ENCODE assay signal across 18 cellular contexts in genomic region chr7:139613971-139614411, GRCh38.
DNase-seq lines count a peak whose midpoint lies in the region; ATAC-seq and TF ChIP-seq lines count a peak whose summit lies in the region.
"Had no signal": no experiment of that assay in that cellular context is flagged by ENCODE, and none has a peak within 500 bp of the region (broad histone marks: within the 10 kb centered on the region; RNA-seq: fewer than 3 reads in every experiment).

No MANE protein-coding gene starts in this region.

- in situ Hi-C loops in IMR-90 (cut with MboI; ENCODE audit: low sequenced_read_pairs) = no loop called here

- H3K4ac ChIP-seq in IMR-90 (ENCODE audit: low read depth, low read length) = no peak overlapping the region

- H3K4me3 Mint-ChIP-seq in CD4-positive, CD25-positive, alpha-beta regulatory T cell = no peak overlapping the region
- H3K4me3 Mint-ChIP-seq in endodermal cell (no peak overlapping the region), CD14-positive monocyte (no peak overlapping the region)
- H3K4me3 Mint-ChIP-seq in stimulated activated effector memory CD8-positive, alpha-beta T cell treated with anti-CD3 and anti-CD28 coated beads, Interleukin-12 subunit alpha, Interleukin-12 subunit beta, amount 100 ng/mL, for 72 hours = no peak overlapping the region
- H3K4me3 Mint-ChIP-seq: activated CD4-positive, alpha-beta memory T cell treated with anti-CD3 and anti-CD28 coated beads, Interleukin-2, amount 10 ng/mL, durations not matched to agents 7 days and 5 days; nephron; type B pancreatic cell had no signal

- no peaks in the 10 kb centered on the region for H3K4me1 ChIP-seq in CD4-positive, CD25-positive, alpha-beta regulatory T cell (ENCODE audit: control insufficient read depth, insufficient read depth, low read length, poor library complexity, severe bottlenecking)
- H3K4me1 ChIP-seq in IMR-90 (ENCODE audit: control insufficient read depth, insufficient read depth, low read length) (peaks cover 1% of the 10 kb centered on the region; the same call in 1 of the 2 replicates), endodermal cell (ENCODE audit: control insufficient read depth, insufficient read depth, low read length) (peaks cover 5% of the 10 kb centered on the region), prostate gland (replicated peaks) (no peaks in the 10 kb centered on the region)
- H3K4me1 ChIP-seq: adrenal gland, spleen had no signal

- H2AK5ac ChIP-seq in IMR-90 (ENCODE audit: low read depth, low read length) = no peak overlapping the region

- no peak for DNase-seq in CD4-positive, CD25-positive, alpha-beta regulatory T cell
- no peak for DNase-seq in IMR-90
- peak; percentile 11 for DNase-seq in NCI-H2196 treated with DMSO at 0.1 percent for 48 hours (lab: John Stamatoyannopoulos, UW; ENCODE audit: unreplicated experiment)
- DNase-seq in endodermal cell = peak; percentile 75
- DNase-seq in CD14-positive monocyte (ENCODE audit: low spot score) = no peak
- no peak for DNase-seq in SIG-M5 treated with dmso at 0.1 percent for 504 hours (lab: John Stamatoyannopoulos, UW; ENCODE audit: unreplicated experiment)
- DNase-seq in stimulated activated effector memory CD8-positive, alpha-beta T cell treated with anti-CD3 and anti-CD28 coated beads, Interleukin-12 subunit alpha, Interleukin-12 subunit beta, amount 100 ng/mL, for 72 hours (ENCODE audit: low spot score in 2 of 2) = no peak
- no peak for DNase-seq in prostate gland (ENCODE audit: low spot score)
- DNase-seq: activated CD4-positive, alpha-beta memory T cell treated with anti-CD3 and anti-CD28 coated beads, Interleukin-2, amount 10 ng/mL, durations not matched to agents 7 days and 5 days; adrenal gland; heart right ventricle; kidney; mesendoderm; NCI-H2171; spleen had no signal

- H3K27ac Mint-ChIP-seq in CD4-positive, CD25-positive, alpha-beta regulatory T cell = peak overlapping the region in 2 of 3 donors; percentile 18 to 22
- H3K27ac Mint-ChIP-seq in endodermal cell (peak overlapping the region; percentile 32), CD14-positive monocyte (no peak overlapping the region)
- no peak overlapping the region for H3K27ac Mint-ChIP-seq in stimulated activated effector memory CD8-positive, alpha-beta T cell treated with anti-CD3 and anti-CD28 coated beads, Interleukin-12 subunit alpha, Interleukin-12 subunit beta, amount 100 ng/mL, for 72 hours
- H3K27ac Mint-ChIP-seq: activated CD4-positive, alpha-beta memory T cell treated with anti-CD3 and anti-CD28 coated beads, Interleukin-2, amount 10 ng/mL, durations not matched to agents 7 days and 5 days; type B pancreatic cell had no signal

- H3K18ac ChIP-seq in IMR-90 (ENCODE audit: low read depth, low read length) = no peak overlapping the region

- H3K36me3 ChIP-seq in CD4-positive, CD25-positive, alpha-beta regulatory T cell (ENCODE audit: control insufficient read depth, insufficient read depth, low read length) = peaks cover 7% of the 10 kb centered on the region
- H3K36me3 ChIP-seq in IMR-90 (ENCODE audit: control insufficient read depth, insufficient read depth, low read length) (peaks cover 66% of the 10 kb centered on the region), endodermal cell (ENCODE audit: control insufficient read depth, insufficient read depth, low read length) (peaks cover 94% of the 10 kb centered on the region), prostate gland (no peaks in the 10 kb centered on the region)

- H2BK5ac ChIP-seq in IMR-90 (ENCODE audit: low read depth, low read length, poor library complexity, severe bottlenecking) = no peak overlapping the region

- no peak overlapping the region for H3K23ac ChIP-seq in IMR-90 (ENCODE audit: low read depth, low read length)

- H3K9me3 ChIP-seq in CD4-positive, CD25-positive, alpha-beta regulatory T cell (ENCODE audit: control insufficient read depth in 2 of 2, low read length in 2 of 2) = no peaks in the 10 kb centered on the region
- H3K9me3 ChIP-seq in IMR-90 (ENCODE audit: control insufficient read depth, insufficient read depth, low read length) (no peaks in the 10 kb centered on the region), endodermal cell (ENCODE audit: control insufficient read depth, low read length) (no peaks in the 10 kb centered on the region), prostate gland (no peaks in the 10 kb centered on the region)
- H3K9me3 ChIP-seq: adrenal gland, heart right ventricle, spleen had no signal

- H2AK9ac ChIP-seq in IMR-90 (replicated peaks; ENCODE audit: low read depth, low read length, poor library complexity) = peak overlapping the region; percentile 57

- H4K5ac ChIP-seq in IMR-90 (ENCODE audit: low read depth, low read length) = no peak overlapping the region

- H3K14ac ChIP-seq in IMR-90 (replicated peaks; ENCODE audit: low read depth, low read length) = no peak overlapping the region

- peaks cover 33% of the 10 kb centered on the region for H3K36me3 Mint-ChIP-seq in CD4-positive, CD25-positive, alpha-beta regulatory T cell
- peaks cover 57% of the 10 kb centered on the region for H3K36me3 Mint-ChIP-seq in endodermal cell (ENCODE audit: low read depth)
- H3K36me3 Mint-ChIP-seq in CD14-positive monocyte = peaks cover 82 to 92% of the 10 kb centered on the region in 2 donors
- H3K36me3 Mint-ChIP-seq in stimulated activated effector memory CD8-positive, alpha-beta T cell treated with anti-CD3 and anti-CD28 coated beads, Interleukin-12 subunit alpha, Interleukin-12 subunit beta, amount 100 ng/mL, for 72 hours = peaks cover 81% of the 10 kb centered on the region

- no TSS peak for BruUV-seq in IMR-90 (replicated peaks; lab: Mats Ljungman, UMichigan)

- peaks cover 15% of the 10 kb centered on the region; the same call in 1 of the 2 replicates for H4K20me1 ChIP-seq in IMR-90 (ENCODE audit: insufficient read depth, low read length)

- TF ChIP-seq CTCF in IMR-90 (conservative IDR thresholded peaks at IDR 0.05; ENCODE audit: low read depth, low read length) = no peak
- peak; percentile 18 for TF ChIP-seq CTCF in endodermal cell (conservative IDR thresholded peaks at IDR 0.05)
- TF ChIP-seq CTCF in CD14-positive monocyte (IDR thresholded peaks at IDR 0.05) = no peak
- no peak for TF ChIP-seq CTCF in prostate gland (IDR thresholded peaks at IDR 0.05)

- ATAC-seq in CD4-positive, CD25-positive, alpha-beta regulatory T cell (ENCODE audit: low read depth in 2 of 2) = no peak
- ATAC-seq in IMR-90 (ENCODE audit: low read depth) = no peak
- no peak for ATAC-seq in stimulated activated effector memory CD8-positive, alpha-beta T cell treated with anti-CD3 and anti-CD28 coated beads, Interleukin-12 subunit alpha, Interleukin-12 subunit beta, amount 100 ng/mL, for 72 hours
- ATAC-seq: heart right ventricle had no signal

- no peak for TF ChIP-seq POLR2A in IMR-90 (IDR thresholded peaks at IDR 0.05; ENCODE audit: low read depth, low read length)
- TF ChIP-seq POLR2A in prostate gland (IDR thresholded peaks at IDR 0.05) = no peak

- peaks cover 6% of the 10 kb centered on the region; the same call in 1 of the 2 replicates for H3K9me1 ChIP-seq in IMR-90 (ENCODE audit: insufficient read depth, low read length)

- no peak overlapping the region for H3K4me2 ChIP-seq in IMR-90 (ENCODE audit: low read depth, low read length)

- H2BK15ac ChIP-seq in IMR-90 (ENCODE audit: low read depth, low read length) = no peak overlapping the region

- H3K79me1 ChIP-seq in IMR-90 (ENCODE audit: low read depth in 1 of 2, low read length in 2 of 2) = peaks cover 22 to 54% of the 10 kb centered on the region in 2 experiments

- no peaks in the 10 kb centered on the region for H3K27me3 ChIP-seq in CD4-positive, CD25-positive, alpha-beta regulatory T cell (ENCODE audit: control insufficient read depth, insufficient read depth, low read length)
- H3K27me3 ChIP-seq in IMR-90 (ENCODE audit: control insufficient read depth, insufficient read depth, low read length) (no peaks in the 10 kb centered on the region), endodermal cell (ENCODE audit: control insufficient read depth, insufficient read depth, low read length, poor library complexity, severe bottlenecking) (no peaks in the 10 kb centered on the region), prostate gland (replicated peaks; ENCODE audit: insufficient read depth) (no peaks in the 10 kb centered on the region)
- H3K27me3 ChIP-seq: adrenal gland, heart right ventricle, spleen had no signal

- H4K8ac ChIP-seq in IMR-90 (ENCODE audit: low read depth in 2 of 2, low read length in 2 of 2) = no peak overlapping the region

- no peak overlapping the region for H3K56ac ChIP-seq in IMR-90 (ENCODE audit: extremely low read depth, insufficient read depth, low read length)

- dilution Hi-C loops in IMR-90 (cut with HindIII; ENCODE audit: low sequenced_read_pairs, unreplicated experiment) = no loop called here

- H3K27ac ChIP-seq in CD4-positive, CD25-positive, alpha-beta regulatory T cell (ENCODE audit: insufficient read depth, low read length, poor library complexity, severe bottlenecking) = no peak overlapping the region
- H3K27ac ChIP-seq in IMR-90 (ENCODE audit: insufficient read depth, low read length) (no peak overlapping the region), endodermal cell (ENCODE audit: low read depth, low read length) (peak overlapping the region; percentile 81), prostate gland (no peak overlapping the region)
- H3K27ac ChIP-seq: adrenal gland, C4-2B, heart right ventricle, spleen had no signal

- no peak overlapping the region for H2BK20ac ChIP-seq in IMR-90 (ENCODE audit: low read depth, low read length)

- H3K4me1 Mint-ChIP-seq in CD4-positive, CD25-positive, alpha-beta regulatory T cell = no peaks in the 10 kb centered on the region
- H3K4me1 Mint-ChIP-seq in endodermal cell (peaks cover 17% of the 10 kb centered on the region), CD14-positive monocyte (no peaks in the 10 kb centered on the region)
- peaks cover 5% of the 10 kb centered on the region for H3K4me1 Mint-ChIP-seq in stimulated activated effector memory CD8-positive, alpha-beta T cell treated with anti-CD3 and anti-CD28 coated beads, Interleukin-12 subunit alpha, Interleukin-12 subunit beta, amount 100 ng/mL, for 72 hours
- H3K4me1 Mint-ChIP-seq: activated CD4-positive, alpha-beta memory T cell treated with anti-CD3 and anti-CD28 coated beads, Interleukin-2, amount 10 ng/mL, durations not matched to agents 7 days and 5 days had no signal

- H3K9ac ChIP-seq in IMR-90 (ENCODE audit: low read depth, low read length) (no peak overlapping the region), endodermal cell (ENCODE audit: extremely low read depth, low read length, poor library complexity, severe bottlenecking) (no peak overlapping the region)

- H4K91ac ChIP-seq in IMR-90 (ENCODE audit: insufficient read depth, low read depth, low read length) = no peak overlapping the region

- H2AFZ ChIP-seq in IMR-90 (replicated peaks; ENCODE audit: low read length, poor library complexity) = no peak overlapping the region

- POLR2A ChIA-PET in IMR-90 (lab: Charles Lee; ENCODE audit: unreplicated experiment) = no interaction called here

- intact Hi-C loops in IMR-90 (cut with micrococcal nuclease) = no loop called here
- intact Hi-C loops in CD14-positive monocyte (cut with micrococcal nuclease) = no loop called here
- intact Hi-C loops in prostate gland (cut with DNase I) = no loop called here

- no peak overlapping the region for H3K4me3 ChIP-seq in CD4-positive, CD25-positive, alpha-beta regulatory T cell (ENCODE audit: low read depth, low read length)
- H3K4me3 ChIP-seq in IMR-90 (ENCODE audit: insufficient read depth, low read depth, low read length) = no peak overlapping the region
- no peak overlapping the region for H3K4me3 ChIP-seq in endodermal cell (ENCODE audit: low read length)
- no peak overlapping the region for H3K4me3 ChIP-seq in prostate gland
- H3K4me3 ChIP-seq: adrenal gland, heart right ventricle, spleen had no signal

- CTCF ChIA-PET in IMR-90 (lab: Yijun Ruan, JAX) = interaction anchor here (0.9 kb wide), 1 partner anchor 392 kb away, joined by 3 read pairs; no protein-coding TSS in a partner anchor

- no peak for TF ChIP-seq RAD21 in IMR-90 (IDR thresholded peaks at IDR 0.05; ENCODE audit: low read length)

- 91% methylated on average over 9 of the region's 10 CpGs; no CpG with 5 or more reads in 1 of the 2 experiments for WGBS in IMR-90 (ENCODE audit: extremely low coverage in 2 of 2, insufficient read length in 1 of 2), 2 experiments
- WGBS in endodermal cell (ENCODE audit: insufficient coverage in 1 of 2, insufficient read length in 1 of 2), 2 experiments = 60 to 81% methylated on average over 5 to 10 of the region's 10 CpGs
- WGBS in prostate gland = 82% methylated on average over 10 of the region's 10 CpGs

- H3K9me3 Mint-ChIP-seq in CD4-positive, CD25-positive, alpha-beta regulatory T cell = no peaks in the 10 kb centered on the region
- no peaks in the 10 kb centered on the region for H3K9me3 Mint-ChIP-seq in endodermal cell
- no peaks in the 10 kb centered on the region for H3K9me3 Mint-ChIP-seq in CD14-positive monocyte
- no peaks in the 10 kb centered on the region for H3K9me3 Mint-ChIP-seq in stimulated activated effector memory CD8-positive, alpha-beta T cell treated with anti-CD3 and anti-CD28 coated beads, Interleukin-12 subunit alpha, Interleukin-12 subunit beta, amount 100 ng/mL, for 72 hours
- H3K9me3 Mint-ChIP-seq: activated CD4-positive, alpha-beta memory T cell treated with anti-CD3 and anti-CD28 coated beads, Interleukin-2, amount 10 ng/mL, durations not matched to agents 7 days and 5 days; nephron; type B pancreatic cell had no signal

- no peak overlapping the region for H2BK120ac ChIP-seq in IMR-90 (ENCODE audit: low read depth, low read length)

- no peaks in the 10 kb centered on the region for H3K27me3 Mint-ChIP-seq in CD4-positive, CD25-positive, alpha-beta regulatory T cell
- no peaks in the 10 kb centered on the region for H3K27me3 Mint-ChIP-seq in endodermal cell (ENCODE audit: insufficient read depth)
- no peaks in the 10 kb centered on the region for H3K27me3 Mint-ChIP-seq in CD14-positive monocyte (ENCODE audit: low read depth in 3 of 3)
- H3K27me3 Mint-ChIP-seq: activated CD4-positive, alpha-beta memory T cell treated with anti-CD3 and anti-CD28 coated beads, Interleukin-2, amount 10 ng/mL, durations not matched to agents 7 days and 5 days; type B pancreatic cell had no signal

Comparison
In these comparisons a context has a peak if more than half of its experiments do, and no peak if none do; other contexts are left out.
1. DNase-seq: peak in NCI-H2196 treated with DMSO at 0.1 percent for 48 hours (single experiment) and endodermal cell (single experiment); none in CD4-positive, CD25-positive, alpha-beta regulatory T cell (0 of 3), IMR-90 (single experiment), CD14-positive monocyte (single experiment), SIG-M5 treated with dmso at 0.1 percent for 504 hours (single experiment), stimulated activated effector memory CD8-positive, alpha-beta T cell treated with anti-CD3 and anti-CD28 coated beads, Interleukin-12 subunit alpha, Interleukin-12 subunit beta, amount 100 ng/mL, for 72 hours (0 of 2) and prostate gland (single experiment).
2. H3K27ac Mint-ChIP-seq: peak in CD4-positive, CD25-positive, alpha-beta regulatory T cell (2 of 3) and endodermal cell (single experiment); none in CD14-positive monocyte (0 of 7) and stimulated activated effector memory CD8-positive, alpha-beta T cell treated with anti-CD3 and anti-CD28 coated beads, Interleukin-12 subunit alpha, Interleukin-12 subunit beta, amount 100 ng/mL, for 72 hours (single experiment).